1 cellular context compared by ENCODE assay signal in the genomic region with DNA sequence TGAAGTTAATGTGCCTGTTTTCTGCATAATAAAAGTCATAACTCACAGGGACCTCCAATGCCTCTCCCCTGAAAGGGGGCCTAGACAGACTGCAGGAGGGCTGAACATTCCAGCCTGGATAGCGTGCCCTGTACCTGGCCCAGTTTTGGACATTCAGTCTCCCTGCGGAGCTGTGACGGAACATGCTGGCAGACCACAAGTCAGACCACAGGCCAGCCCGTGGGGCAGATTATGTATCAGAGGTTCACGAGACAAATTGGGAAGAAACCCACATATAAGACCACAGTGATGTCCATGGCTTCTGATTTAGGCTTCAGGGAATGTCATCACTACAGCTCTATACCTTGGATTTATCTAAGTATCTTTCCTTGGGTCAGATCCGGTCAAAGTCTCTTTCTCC.
TF ChIP-seq lines count a peak whose summit lies in the region.

No MANE protein-coding gene starts in this region.

TF ChIP-seq in H1, 55 proteins besides CTCF, POLR2A, EP300 and RAD21 (continued from another document):
- TF ChIP-seq, protein P1, sequence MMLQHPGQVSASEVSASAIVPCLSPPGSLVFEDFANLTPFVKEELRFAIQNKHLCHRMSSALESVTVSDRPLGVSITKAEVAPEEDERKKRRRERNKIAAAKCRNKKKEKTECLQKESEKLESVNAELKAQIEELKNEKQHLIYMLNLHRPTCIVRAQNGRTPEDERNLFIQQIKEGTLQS (IDR thresholded peaks at IDR 0.05; ENCODE audit: insufficient read depth, low read depth, low read length), result no peak
- TF ChIP-seq SRF (IDR thresholded peaks at IDR 0.05; ENCODE audit: low read depth, low read length) (no peak), KDM1A (IDR thresholded peaks at IDR 0.05; ENCODE audit: borderline replicate concordance, low read length) (no peak), YY1 (IDR thresholded peaks at IDR 0.05; ENCODE audit: low read depth, low read length) (no peak), SIRT6 (IDR thresholded peaks at IDR 0.05; ENCODE audit: low read length) (no peak)
- TF ChIP-seq, protein P2, sequence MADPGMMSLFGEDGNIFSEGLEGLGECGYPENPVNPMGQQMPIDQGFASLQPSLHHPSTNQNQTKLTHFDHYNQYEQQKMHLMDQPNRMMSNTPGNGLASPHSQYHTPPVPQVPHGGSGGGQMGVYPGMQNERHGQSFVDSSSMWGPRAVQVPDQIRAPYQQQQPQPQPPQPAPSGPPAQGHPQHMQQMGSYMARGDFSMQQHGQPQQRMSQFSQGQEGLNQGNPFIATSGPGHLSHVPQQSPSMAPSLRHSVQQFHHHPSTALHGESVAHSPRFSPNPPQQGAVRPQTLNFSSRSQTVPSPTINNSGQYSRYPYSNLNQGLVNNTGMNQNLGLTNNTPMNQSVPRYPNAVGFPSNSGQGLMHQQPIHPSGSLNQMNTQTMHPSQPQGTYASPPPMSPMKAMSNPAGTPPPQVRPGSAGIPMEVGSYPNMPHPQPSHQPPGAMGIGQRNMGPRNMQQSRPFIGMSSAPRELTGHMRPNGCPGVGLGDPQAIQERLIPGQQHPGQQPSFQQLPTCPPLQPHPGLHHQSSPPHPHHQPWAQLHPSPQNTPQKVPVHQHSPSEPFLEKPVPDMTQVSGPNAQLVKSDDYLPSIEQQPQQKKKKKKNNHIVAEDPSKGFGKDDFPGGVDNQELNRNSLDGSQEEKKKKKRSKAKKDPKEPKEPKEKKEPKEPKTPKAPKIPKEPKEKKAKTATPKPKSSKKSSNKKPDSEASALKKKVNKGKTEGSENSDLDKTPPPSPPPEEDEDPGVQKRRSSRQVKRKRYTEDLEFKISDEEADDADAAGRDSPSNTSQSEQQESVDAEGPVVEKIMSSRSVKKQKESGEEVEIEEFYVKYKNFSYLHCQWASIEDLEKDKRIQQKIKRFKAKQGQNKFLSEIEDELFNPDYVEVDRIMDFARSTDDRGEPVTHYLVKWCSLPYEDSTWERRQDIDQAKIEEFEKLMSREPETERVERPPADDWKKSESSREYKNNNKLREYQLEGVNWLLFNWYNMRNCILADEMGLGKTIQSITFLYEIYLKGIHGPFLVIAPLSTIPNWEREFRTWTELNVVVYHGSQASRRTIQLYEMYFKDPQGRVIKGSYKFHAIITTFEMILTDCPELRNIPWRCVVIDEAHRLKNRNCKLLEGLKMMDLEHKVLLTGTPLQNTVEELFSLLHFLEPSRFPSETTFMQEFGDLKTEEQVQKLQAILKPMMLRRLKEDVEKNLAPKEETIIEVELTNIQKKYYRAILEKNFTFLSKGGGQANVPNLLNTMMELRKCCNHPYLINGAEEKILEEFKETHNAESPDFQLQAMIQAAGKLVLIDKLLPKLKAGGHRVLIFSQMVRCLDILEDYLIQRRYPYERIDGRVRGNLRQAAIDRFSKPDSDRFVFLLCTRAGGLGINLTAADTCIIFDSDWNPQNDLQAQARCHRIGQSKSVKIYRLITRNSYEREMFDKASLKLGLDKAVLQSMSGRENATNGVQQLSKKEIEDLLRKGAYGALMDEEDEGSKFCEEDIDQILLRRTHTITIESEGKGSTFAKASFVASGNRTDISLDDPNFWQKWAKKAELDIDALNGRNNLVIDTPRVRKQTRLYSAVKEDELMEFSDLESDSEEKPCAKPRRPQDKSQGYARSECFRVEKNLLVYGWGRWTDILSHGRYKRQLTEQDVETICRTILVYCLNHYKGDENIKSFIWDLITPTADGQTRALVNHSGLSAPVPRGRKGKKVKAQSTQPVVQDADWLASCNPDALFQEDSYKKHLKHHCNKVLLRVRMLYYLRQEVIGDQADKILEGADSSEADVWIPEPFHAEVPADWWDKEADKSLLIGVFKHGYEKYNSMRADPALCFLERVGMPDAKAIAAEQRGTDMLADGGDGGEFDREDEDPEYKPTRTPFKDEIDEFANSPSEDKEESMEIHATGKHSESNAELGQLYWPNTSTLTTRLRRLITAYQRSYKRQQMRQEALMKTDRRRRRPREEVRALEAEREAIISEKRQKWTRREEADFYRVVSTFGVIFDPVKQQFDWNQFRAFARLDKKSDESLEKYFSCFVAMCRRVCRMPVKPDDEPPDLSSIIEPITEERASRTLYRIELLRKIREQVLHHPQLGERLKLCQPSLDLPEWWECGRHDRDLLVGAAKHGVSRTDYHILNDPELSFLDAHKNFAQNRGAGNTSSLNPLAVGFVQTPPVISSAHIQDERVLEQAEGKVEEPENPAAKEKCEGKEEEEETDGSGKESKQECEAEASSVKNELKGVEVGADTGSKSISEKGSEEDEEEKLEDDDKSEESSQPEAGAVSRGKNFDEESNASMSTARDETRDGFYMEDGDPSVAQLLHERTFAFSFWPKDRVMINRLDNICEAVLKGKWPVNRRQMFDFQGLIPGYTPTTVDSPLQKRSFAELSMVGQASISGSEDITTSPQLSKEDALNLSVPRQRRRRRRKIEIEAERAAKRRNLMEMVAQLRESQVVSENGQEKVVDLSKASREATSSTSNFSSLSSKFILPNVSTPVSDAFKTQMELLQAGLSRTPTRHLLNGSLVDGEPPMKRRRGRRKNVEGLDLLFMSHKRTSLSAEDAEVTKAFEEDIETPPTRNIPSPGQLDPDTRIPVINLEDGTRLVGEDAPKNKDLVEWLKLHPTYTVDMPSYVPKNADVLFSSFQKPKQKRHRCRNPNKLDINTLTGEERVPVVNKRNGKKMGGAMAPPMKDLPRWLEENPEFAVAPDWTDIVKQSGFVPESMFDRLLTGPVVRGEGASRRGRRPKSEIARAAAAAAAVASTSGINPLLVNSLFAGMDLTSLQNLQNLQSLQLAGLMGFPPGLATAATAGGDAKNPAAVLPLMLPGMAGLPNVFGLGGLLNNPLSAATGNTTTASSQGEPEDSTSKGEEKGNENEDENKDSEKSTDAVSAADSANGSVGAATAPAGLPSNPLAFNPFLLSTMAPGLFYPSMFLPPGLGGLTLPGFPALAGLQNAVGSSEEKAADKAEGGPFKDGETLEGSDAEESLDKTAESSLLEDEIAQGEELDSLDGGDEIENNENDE (IDR thresholded peaks at IDR 0.05; ENCODE audit: insufficient replicate concordance, low read length), result no peak
